In the genomic region with DNA sequence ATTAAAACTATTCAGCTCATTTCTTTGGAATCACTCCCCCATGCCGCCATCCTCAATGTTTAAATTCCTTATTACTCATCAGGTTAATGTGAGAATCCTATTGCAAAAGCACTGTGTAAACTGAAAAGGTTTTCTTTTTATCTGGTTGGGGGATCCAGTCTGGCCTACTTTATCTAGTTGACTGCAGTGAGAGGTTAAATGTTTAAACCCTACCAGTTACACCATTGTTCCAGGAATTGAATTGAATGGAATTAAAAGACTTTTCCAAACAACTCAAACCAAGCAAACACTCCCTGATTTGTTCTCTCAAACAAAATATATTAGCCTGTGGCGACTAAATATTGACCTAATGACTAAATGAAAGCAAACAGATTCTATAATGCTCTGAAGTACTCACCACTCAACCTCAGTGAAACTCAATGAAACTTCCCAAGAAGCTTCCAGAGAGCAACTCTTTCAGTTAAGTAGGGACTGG, we compare ENCODE assay signal across 13 cellular contexts.
DNase-seq lines count a peak whose midpoint lies in the region; ATAC-seq and TF ChIP-seq lines count a peak whose summit lies in the region.
"Had no signal": no experiment of that assay in that cellular context is flagged by ENCODE, and none has a peak within 500 bp of the region (broad histone marks: within the 10 kb centered on the region; RNA-seq: fewer than 3 reads in every experiment).

No MANE protein-coding gene starts in this region.

- DNase-seq in GM23248 (peak; percentile 75), NCI-H748 (lab: John Stamatoyannopoulos, UW; ENCODE audit: unreplicated experiment) (peak; percentile 92), prostate gland (ENCODE audit: low spot score) (peak; percentile 8), MM.1S (no peak), occipital lobe (lab: John Stamatoyannopoulos, UW) (no peak)
- no peak for DNase-seq in activated T-cell treated with anti-CD3 and anti-CD28 coated beads, Interleukin-2, amount 50 U/mL, for 48 hours
- DNase-seq in stimulated activated CD4-positive, alpha-beta T cell treated with anti-CD3 and anti-CD28 coated beads, Interleukin-12 subunit alpha, Interleukin-12 subunit beta, amount 100 ng/mL, for 4 hours, result no peak
- DNase-seq: activated CD4-positive, CD25-positive, alpha-beta regulatory T cell treated with anti-CD3 and anti-CD28 coated beads, Interleukin-2, amount 50 U/mL, for 72 hours; activated naive CD4-positive, alpha-beta T cell treated with Interleukin-2 at 50 U/mL for 16 hours; KG1; left ventricle myocardium inferior had no signal

- no peaks in the 10 kb centered on the region for H3K9me2 ChIP-seq in GM23248 (ENCODE audit: insufficient read depth)
- H3K9me2 ChIP-seq in MM.1S (replicated peaks; ENCODE audit: insufficient read depth, low read length), result no peaks in the 10 kb centered on the region

- H3K4me3 ChIP-seq in GM23248 (no peak overlapping the region), prostate gland (no peak overlapping the region), MM.1S (ENCODE audit: low read length) (no peak overlapping the region)
- H3K4me3 ChIP-seq: left ventricle myocardium inferior, skin epidermis had no signal

- WGBS in GM23248 (ENCODE audit: low coverage in 1 of 2, low lambda C conversion rate in 2 of 2, missing lambda C conversion rate in 2 of 2), 2 experiments, result 64 to 67% methylated on average over 2 of the region's 2 CpGs
- 42% methylated on average over 2 of the region's 2 CpGs for WGBS in prostate gland

- ATAC-seq in esophagus mucosa, result peak; percentile 77

- peak overlapping the region; percentile 26 for H3K4me2 ChIP-seq in GM23248 (ENCODE audit: unreplicated experiment)
- no peak overlapping the region for H3K4me2 ChIP-seq in MM.1S (ENCODE audit: low read depth, low read length)

- in situ Hi-C loops in GM23248 (cut with MboI), result no loop called here

- H3F3A ChIP-seq in GM23248 (ENCODE audit: insufficient read depth), result peaks cover 9% of the 10 kb centered on the region
- no peaks in the 10 kb centered on the region for H3F3A ChIP-seq in MM.1S (ENCODE audit: insufficient read depth, low read length)

- H3K36me3 ChIP-seq in GM23248 (ENCODE audit: low read depth), result no peaks in the 10 kb centered on the region
- H3K36me3 ChIP-seq in prostate gland, result no peaks in the 10 kb centered on the region
- no peaks in the 10 kb centered on the region for H3K36me3 ChIP-seq in MM.1S (replicated peaks; ENCODE audit: insufficient read depth, low read length)
- H3K36me3 ChIP-seq: left ventricle myocardium inferior had no signal

- TF ChIP-seq CTCF in prostate gland (IDR thresholded peaks at IDR 0.05), result no peak
- no peak for TF ChIP-seq CTCF in MM.1S (IDR thresholded peaks at IDR 0.05; ENCODE audit: low read length)

- H4K20me1 ChIP-seq in GM23248 (ENCODE audit: insufficient read depth) (no peaks in the 10 kb centered on the region), MM.1S (ENCODE audit: insufficient read depth, low read length) (no peaks in the 10 kb centered on the region)

- H3K9ac ChIP-seq in GM23248 (no peak overlapping the region), MM.1S (ENCODE audit: low read length) (no peak overlapping the region)

- no peak for TF ChIP-seq POLR2A in prostate gland (IDR thresholded peaks at IDR 0.05)

- H3K9me3 ChIP-seq in GM23248 (ENCODE audit: low read depth) (no peaks in the 10 kb centered on the region), prostate gland (no peaks in the 10 kb centered on the region), MM.1S (replicated peaks; ENCODE audit: insufficient read depth, low read length) (no peaks in the 10 kb centered on the region)
- H3K9me3 ChIP-seq: left ventricle myocardium inferior had no signal

- H3K27me3 ChIP-seq in GM23248 (replicated peaks; ENCODE audit: insufficient read depth) (no peaks in the 10 kb centered on the region), prostate gland (replicated peaks; ENCODE audit: insufficient read depth) (no peaks in the 10 kb centered on the region), MM.1S (replicated peaks; ENCODE audit: insufficient read depth, low read length) (no peaks in the 10 kb centered on the region)

- intact Hi-C loops in prostate gland (cut with DNase I), result no loop called here

- peak overlapping the region; percentile 43 for H3K27ac ChIP-seq in GM23248
- peak overlapping the region; percentile 35 to 59 for H3K27ac ChIP-seq in prostate gland
- no peak overlapping the region for H3K27ac ChIP-seq in MM.1S (ENCODE audit: low read length)
- H3K27ac ChIP-seq: left ventricle myocardium inferior, skin epidermis had no signal

- H2AFZ ChIP-seq in GM23248 (peak overlapping the region; percentile 52), MM.1S (ENCODE audit: low read length) (no peak overlapping the region)

- H3K4me1 ChIP-seq in GM23248 (ENCODE audit: insufficient read depth) (peaks cover 15% of the 10 kb centered on the region), prostate gland (replicated peaks) (no peaks in the 10 kb centered on the region), MM.1S (ENCODE audit: low read length) (no peaks in the 10 kb centered on the region)
- H3K4me1 ChIP-seq: left ventricle myocardium inferior had no signal

- H3K79me2 ChIP-seq in GM23248 (ENCODE audit: insufficient read depth) (no peaks in the 10 kb centered on the region), MM.1S (ENCODE audit: low read length) (no peaks in the 10 kb centered on the region)

Comparison
In these comparisons a context has a peak if more than half of its experiments do, and no peak if none do; other contexts are left out.
1. DNase-seq: peak in GM23248 (single experiment), NCI-H748 (single experiment) and prostate gland (single experiment); none in MM.1S (single experiment), occipital lobe (single experiment), activated T-cell treated with anti-CD3 and anti-CD28 coated beads, Interleukin-2, amount 50 U/mL, for 48 hours (0 of 2) and stimulated activated CD4-positive, alpha-beta T cell treated with anti-CD3 and anti-CD28 coated beads, Interleukin-12 subunit alpha, Interleukin-12 subunit beta, amount 100 ng/mL, for 4 hours (single experiment).